ENCODE assay signal across 32 cellular contexts in the genomic region with DNA sequence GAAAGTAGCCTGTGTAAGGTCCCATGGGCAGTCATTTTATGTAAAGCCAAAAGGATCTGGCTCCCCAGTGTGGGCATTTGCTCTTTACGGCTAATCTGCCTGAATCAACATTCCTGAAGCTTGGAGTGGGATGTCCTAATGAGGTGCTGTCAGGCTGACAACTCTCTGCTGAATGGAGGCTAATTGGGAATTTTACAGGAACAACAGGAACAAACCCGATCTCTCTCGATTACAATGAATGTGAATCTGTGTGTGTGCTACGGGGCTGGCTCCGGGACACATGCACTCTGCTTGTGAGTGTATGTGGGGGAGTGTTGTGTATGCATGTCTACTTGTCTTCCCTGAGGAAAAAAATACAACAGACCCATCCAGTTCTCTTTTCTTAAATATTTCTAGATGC.
DNase-seq lines count a peak whose midpoint lies in the region; ATAC-seq and TF ChIP-seq lines count a peak whose summit lies in the region.
"Had no signal": no experiment of that assay in that cellular context is flagged by ENCODE, and none has a peak within 500 bp of the region (broad histone marks: within the 10 kb centered on the region; RNA-seq: fewer than 3 reads in every experiment).

No MANE protein-coding gene starts in this region.

- no peak overlapping the region for H2BK120ac ChIP-seq in trophoblast cell (ENCODE audit: insufficient read depth, low read length, poor library complexity)

- no peaks in the 10 kb centered on the region for H3K9me3 Mint-ChIP-seq in activated CD8-positive, alpha-beta T cell treated with anti-CD3 and anti-CD28 coated beads for 36 hours
- H3K9me3 Mint-ChIP-seq: activated T-cell treated with anti-CD3 and anti-CD28 coated beads, Interleukin-2, amount 50 U/mL, for 4 hours; nephron had no signal

- H3K9ac ChIP-seq in NT2/D1 (ENCODE audit: insufficient read length, low read depth) (no peak overlapping the region), trophoblast cell (ENCODE audit: low read length) (no peak overlapping the region)
- H3K9ac ChIP-seq: KMS-11 had no signal

- H3K79me1 ChIP-seq in trophoblast cell (ENCODE audit: low read length), result no peaks in the 10 kb centered on the region

- H2BK5ac ChIP-seq in trophoblast cell (ENCODE audit: low read depth, low read length, poor library complexity), result no peak overlapping the region

- POLR2A ChIA-PET in activated CD8-positive, alpha-beta T cell treated with anti-CD3 and anti-CD28 coated beads for 36 hours (lab: Charles Lee), result no interaction called here

- H2BK12ac ChIP-seq in trophoblast cell (ENCODE audit: low read length), result no peak overlapping the region

- intact Hi-C loops in esophagus muscularis mucosa (cut with DNase I), result no loop called here
- intact Hi-C loops in activated CD8-positive, alpha-beta T cell treated with anti-CD3 and anti-CD28 coated beads for 36 hours (cut with micrococcal nuclease), result no loop called here

- DNase-seq in NCI-H146 (lab: John Stamatoyannopoulos, UW) (peak; percentile 16), NCI-H146 treated with DMSO at 0.1 percent for 48 hours (lab: John Stamatoyannopoulos, UW; ENCODE audit: unreplicated experiment) (no peak), NT2/D1 (ENCODE audit: low read depth, low spot score) (peak; percentile 74), iPS-NIHi11 (ENCODE audit: low spot score) (peak; percentile 33), trophoblast cell (no peak), esophagus muscularis mucosa (ENCODE audit: extremely low spot score) (no peak), DMS 273 treated with DMSO at 0.1 percent for 48 hours (lab: John Stamatoyannopoulos, UW) (no peak)
- no peak for DNase-seq in activated CD8-positive, alpha-beta T cell treated with anti-CD3 and anti-CD28 coated beads for 36 hours
- DNase-seq: activated CD4-positive, CD25-positive, alpha-beta regulatory T cell; activated CD8-positive, alpha-beta memory T cell treated with anti-CD3 and anti-CD28 coated beads, Interleukin-2, amount 10 ng/mL, durations not matched to agents 7 days and 5 days; activated gamma-delta T cell treated with Interleukin-2 at 50 U/mL for 16 hours; activated T-cell treated with anti-CD3 and anti-CD28 coated beads, Interleukin-2, amount 50 U/mL, for 4 hours; caudate nucleus; COR-L47; DMS79; foreskin fibroblast; GF-D8; heart left ventricle; MM.1S; NCI-H1105 treated with DMSO at 0.1 percent for 48 hours; NCI-H2029; NCI-H345; NCI-H82; pancreas; small intestine; stimulated activated naive CD4-positive, alpha-beta T cell treated with Interleukin-2 at 50 U/mL for 16 hours; T1000 had no signal

- no peak for ATAC-seq in activated CD8-positive, alpha-beta T cell treated with anti-CD3 and anti-CD28 coated beads for 36 hours
- ATAC-seq: activated CD8-positive, alpha-beta memory T cell treated with anti-CD3 and anti-CD28 coated beads, Interleukin-2, amount 10 ng/mL, durations not matched to agents 7 days and 5 days; activated T-cell treated with anti-CD3 and anti-CD28 coated beads, Interleukin-2, amount 50 U/mL, for 4 hours; heart left ventricle; pancreas had no signal

- no peak overlapping the region for H2AFZ ChIP-seq in trophoblast cell (ENCODE audit: insufficient read depth, low read length, poor library complexity)

- no peak overlapping the region for H3K4ac ChIP-seq in trophoblast cell (ENCODE audit: low read depth, low read length)

- no peaks in the 10 kb centered on the region for H3K9me3 ChIP-seq in NT2/D1 (ENCODE audit: insufficient read depth, low read length)
- no peaks in the 10 kb centered on the region for H3K9me3 ChIP-seq in trophoblast cell (ENCODE audit: insufficient read depth, low read depth, low read length)
- no peaks in the 10 kb centered on the region for H3K9me3 ChIP-seq in esophagus muscularis mucosa
- H3K9me3 ChIP-seq: ascending aorta, heart left ventricle, pancreas had no signal

- no peak overlapping the region for H3K23ac ChIP-seq in trophoblast cell (ENCODE audit: low read length)

- peak overlapping the region; percentile 23 for H3K4me2 ChIP-seq in trophoblast cell (ENCODE audit: low read length)
- H3K4me2 ChIP-seq: KMS-11 had no signal

- WGBS in trophoblast cell (ENCODE audit: extremely low coverage, insufficient coverage, insufficient read length), result no CpG with 5 or more reads among the region's 5 CpGs
- WGBS in esophagus muscularis mucosa, result 76% methylated on average over 5 of the region's 5 CpGs

- H3K27me3 Mint-ChIP-seq in activated CD8-positive, alpha-beta T cell treated with anti-CD3 and anti-CD28 coated beads for 36 hours, result peaks cover 30% of the 10 kb centered on the region

- no peak overlapping the region for H4K91ac ChIP-seq in trophoblast cell (ENCODE audit: low read depth, low read length)

- H3K18ac ChIP-seq in trophoblast cell (ENCODE audit: low read length), result no peak overlapping the region

- no peak for TF ChIP-seq EP300 in esophagus muscularis mucosa (IDR thresholded peaks at IDR 0.05)

- peaks cover 5% of the 10 kb centered on the region for H3K4me1 Mint-ChIP-seq in activated CD8-positive, alpha-beta T cell treated with anti-CD3 and anti-CD28 coated beads for 36 hours (ENCODE audit: low read depth)

- H3K36me3 Mint-ChIP-seq in activated CD8-positive, alpha-beta T cell treated with anti-CD3 and anti-CD28 coated beads for 36 hours (ENCODE audit: low read depth), result no peaks in the 10 kb centered on the region
- H3K36me3 Mint-ChIP-seq: activated CD8-positive, alpha-beta memory T cell treated with anti-CD3 and anti-CD28 coated beads, Interleukin-2, amount 10 ng/mL, durations not matched to agents 7 days and 5 days had no signal

- no peak overlapping the region for H3K27ac Mint-ChIP-seq in activated CD8-positive, alpha-beta T cell treated with anti-CD3 and anti-CD28 coated beads for 36 hours
- H3K27ac Mint-ChIP-seq: activated CD8-positive, alpha-beta memory T cell treated with anti-CD3 and anti-CD28 coated beads, Interleukin-2, amount 10 ng/mL, durations not matched to agents 7 days and 5 days had no signal

- no peak overlapping the region for H3K14ac ChIP-seq in trophoblast cell (ENCODE audit: low read length)

- H3K4me3 ChIP-seq in NT2/D1 (ENCODE audit: insufficient read length, low read depth) (no peak overlapping the region), trophoblast cell (ENCODE audit: low read depth, low read length) (no peak overlapping the region), esophagus muscularis mucosa (no peak overlapping the region)
- H3K4me3 ChIP-seq: ascending aorta, heart left ventricle, pancreas had no signal

- no peak for TF ChIP-seq POLR2A in esophagus muscularis mucosa (IDR thresholded peaks at IDR 0.05; ENCODE audit: low read depth)

- H3K79me2 ChIP-seq in trophoblast cell (ENCODE audit: control insufficient read depth, insufficient read depth, low read length, poor library complexity), result no peaks in the 10 kb centered on the region

- H2AK5ac ChIP-seq in trophoblast cell (ENCODE audit: low read length), result no peak overlapping the region

- H3K4me3 Mint-ChIP-seq in activated CD8-positive, alpha-beta T cell treated with anti-CD3 and anti-CD28 coated beads for 36 hours, result no peak overlapping the region
- H3K4me3 Mint-ChIP-seq: activated CD8-positive, alpha-beta memory T cell treated with anti-CD3 and anti-CD28 coated beads, Interleukin-2, amount 10 ng/mL, durations not matched to agents 7 days and 5 days; activated T-cell treated with anti-CD3 and anti-CD28 coated beads, Interleukin-2, amount 50 U/mL, for 4 hours; nephron had no signal

- H3K27me3 ChIP-seq in NT2/D1 (ENCODE audit: insufficient read depth, insufficient read length), result peaks cover 41% of the 10 kb centered on the region
- no peaks in the 10 kb centered on the region for H3K27me3 ChIP-seq in trophoblast cell (ENCODE audit: insufficient read depth, low read length)
- H3K27me3 ChIP-seq in esophagus muscularis mucosa, result no peaks in the 10 kb centered on the region
- H3K27me3 ChIP-seq: ascending aorta, pancreas had no signal

- H4K8ac ChIP-seq in trophoblast cell (ENCODE audit: low read depth, low read length), result no peak overlapping the region

- H3K4me1 ChIP-seq in NT2/D1 (ENCODE audit: insufficient read depth, insufficient read length) (peaks cover 2% of the 10 kb centered on the region), trophoblast cell (ENCODE audit: control insufficient read depth in 1 of 2, insufficient read depth in 2 of 2, low read length in 2 of 2) (peaks cover 4 to 5% of the 10 kb centered on the region in 2 experiments), esophagus muscularis mucosa (peaks cover 3 to 10% (median 6%) of the 10 kb centered on the region in 4 donors)
- H3K4me1 ChIP-seq: pancreas had no signal

- H3K27ac ChIP-seq in trophoblast cell (ENCODE audit: low read depth, low read length), result no peak overlapping the region
- H3K27ac ChIP-seq in esophagus muscularis mucosa (replicated peaks in 1 of 4), result no peak overlapping the region
- H3K27ac ChIP-seq: 22Rv1, ascending aorta, C4-2B, heart left ventricle, KMS-11, pancreas had no signal

- H3K36me3 ChIP-seq in NT2/D1 (ENCODE audit: insufficient read depth, insufficient read length, low read length) (no peaks in the 10 kb centered on the region), trophoblast cell (ENCODE audit: control insufficient read depth in 1 of 2, insufficient read depth in 2 of 2, low read length in 2 of 2) (no peaks in the 10 kb centered on the region), esophagus muscularis mucosa (no peaks in the 10 kb centered on the region)
- H3K36me3 ChIP-seq: ascending aorta, heart left ventricle, pancreas had no signal

- TF ChIP-seq CTCF in esophagus muscularis mucosa (IDR thresholded peaks at IDR 0.05), result no peak
- TF ChIP-seq CTCF in activated CD8-positive, alpha-beta T cell treated with anti-CD3 and anti-CD28 coated beads for 36 hours (IDR thresholded peaks at IDR 0.05), result no peak

- no peak overlapping the region for H4K12ac ChIP-seq in trophoblast cell (ENCODE audit: low read depth, low read length)

- CTCF ChIA-PET in activated CD8-positive, alpha-beta T cell treated with anti-CD3 and anti-CD28 coated beads for 36 hours (lab: Charles Lee), result no interaction called here

Comparison
In these comparisons a context has a peak if more than half of its experiments do, and no peak if none do; other contexts are left out.
1. DNase-seq: peak in NCI-H146 (single experiment), NT2/D1 (single experiment) and iPS-NIHi11 (single experiment); none in NCI-H146 treated with DMSO at 0.1 percent for 48 hours (single experiment), trophoblast cell (0 of 2), esophagus muscularis mucosa (single experiment), DMS 273 treated with DMSO at 0.1 percent for 48 hours (single experiment) and activated CD8-positive, alpha-beta T cell treated with anti-CD3 and anti-CD28 coated beads for 36 hours (single experiment).